ENCODE assay signal across 8 cellular contexts in the genomic region with DNA sequence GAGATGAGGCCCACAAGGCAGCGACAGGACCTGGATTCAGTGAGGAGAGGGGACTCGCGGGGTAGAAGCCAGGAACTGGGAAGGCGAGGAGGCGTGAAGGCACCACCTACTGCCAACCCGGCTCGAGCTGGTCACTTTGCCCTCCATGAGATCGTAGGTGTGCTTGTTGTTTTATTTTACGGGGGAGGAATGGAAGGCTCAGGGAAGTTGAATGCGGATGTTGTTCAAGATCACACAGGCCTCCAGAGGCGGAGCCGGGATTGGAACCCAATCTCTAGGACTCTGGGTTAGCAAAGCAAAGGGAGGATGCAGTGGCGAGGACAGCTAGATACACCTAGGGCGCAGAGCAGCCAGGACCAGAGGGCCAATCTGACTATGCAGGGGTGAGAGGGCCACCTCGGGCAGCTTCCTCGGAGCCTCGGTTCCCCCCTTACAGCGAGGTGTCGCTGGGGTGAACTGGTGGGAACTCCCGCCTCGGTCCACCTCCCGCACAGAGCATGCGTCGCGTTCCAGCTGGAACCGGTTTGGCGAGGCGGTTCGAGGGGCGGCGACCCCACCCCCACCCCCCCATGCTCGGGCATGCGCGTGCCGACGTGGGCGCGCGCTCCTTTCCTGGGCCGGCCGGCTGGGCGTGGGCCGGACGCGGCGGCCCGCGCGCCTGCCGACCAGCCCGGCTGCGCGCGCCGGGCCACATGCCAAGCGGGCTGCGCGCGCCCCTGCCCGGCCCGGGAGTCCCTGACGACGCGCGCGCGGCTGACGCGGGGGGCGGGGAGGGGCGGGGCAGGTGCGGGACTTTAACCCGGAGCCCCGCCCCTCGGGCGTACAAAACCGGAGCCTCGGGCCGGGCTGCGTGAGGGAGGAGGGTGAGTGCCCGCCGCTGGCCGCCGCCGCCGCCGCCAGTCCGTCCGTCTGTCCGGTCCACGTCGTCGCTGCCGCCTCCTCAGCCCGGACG.
A peak's percentile ranks its signal among the peaks of the same experiment; 100 is the strongest.
DNase-seq lines count a peak whose midpoint lies in the region; ATAC-seq and TF ChIP-seq lines count a peak whose summit lies in the region.

No MANE protein-coding gene starts in this region.

- H3K4me3 Mint-ChIP-seq in CD8-positive, alpha-beta T cell = peak overlapping the region; percentile 80

- H3K27me3 Mint-ChIP-seq in CD8-positive, alpha-beta T cell (ENCODE audit: low read depth) = no peaks in the 10 kb centered on the region

- peak; percentile 83 for ATAC-seq in CD8-positive, alpha-beta T cell
- peak; percentile 63 for ATAC-seq in GM19455 (IDR thresholded peaks at IDR 0.05; ENCODE audit: unreplicated experiment)

- no peaks in the 10 kb centered on the region for H3K9me3 Mint-ChIP-seq in CD8-positive, alpha-beta T cell

- peaks cover 2% of the 10 kb centered on the region for H3K36me3 Mint-ChIP-seq in CD8-positive, alpha-beta T cell

- no peak for TF ChIP-seq CTCF in CD8-positive, alpha-beta T cell (IDR thresholded peaks at IDR 0.05)

- peaks cover 45% of the 10 kb centered on the region for H3K4me1 ChIP-seq in CD8-positive, alpha-beta T cell (ENCODE audit: insufficient read depth, low read length)
- peaks cover 16% of the 10 kb centered on the region for H3K4me1 ChIP-seq in ectodermal cell (ENCODE audit: control insufficient read depth, insufficient read depth, low read length)

- POLR2A ChIA-PET in CD8-positive, alpha-beta T cell (lab: Charles Lee) = interaction anchor here (0.9 to 1.3 kb wide), 3 partner anchors 112 to 507 kb away, joined by 3 to 7 read pairs (median 3); a partner anchor contains a TSS

- no peaks in the 10 kb centered on the region for H3K27me3 ChIP-seq in CD8-positive, alpha-beta T cell (ENCODE audit: insufficient read depth, low read length)
- no peaks in the 10 kb centered on the region for H3K27me3 ChIP-seq in ectodermal cell (ENCODE audit: control insufficient read depth, insufficient read depth, low read length, poor library complexity, severe bottlenecking)

- peak overlapping the region; percentile 69 for H3K27ac ChIP-seq in CD8-positive, alpha-beta T cell (ENCODE audit: low read depth, low read length)
- peak overlapping the region; percentile 48 for H3K27ac ChIP-seq in ectodermal cell (ENCODE audit: insufficient read depth, low read depth, low read length, poor library complexity, severe bottlenecking)

- H3K36me3 ChIP-seq in CD8-positive, alpha-beta T cell (ENCODE audit: insufficient read depth, low read length) = no peaks in the 10 kb centered on the region
- H3K36me3 ChIP-seq in ectodermal cell (ENCODE audit: control insufficient read depth, insufficient read depth, low read length) = no peaks in the 10 kb centered on the region

- no peaks in the 10 kb centered on the region for H3K9me3 ChIP-seq in CD8-positive, alpha-beta T cell (ENCODE audit: low read length)
- H3K9me3 ChIP-seq in ectodermal cell (ENCODE audit: control insufficient read depth, low read length) = no peaks in the 10 kb centered on the region

- CTCF ChIA-PET in CD8-positive, alpha-beta T cell (lab: Charles Lee) = no interaction called here

- intact Hi-C loops in CD8-positive, alpha-beta T cell (cut with DNase I, micrococcal nuclease) = loop anchor here (1.0 to 10.0 kb wide), 11 partner anchors 31 to 1066 kb away; a partner anchor contains a TSS

- peak; percentile 78 to 93 (median 88) for DNase-seq in CD8-positive, alpha-beta T cell
- DNase-seq in HK-2 (ENCODE audit: unreplicated experiment) = peak; percentile 96
- DNase-seq in NCI-H82 treated with DMSO at 0.1 percent for 48 hours (lab: John Stamatoyannopoulos, UW; ENCODE audit: unreplicated experiment) = peak; percentile 70
- DNase-seq in activated CD8-positive, alpha-beta memory T cell treated with anti-CD3 and anti-CD28 coated beads for 1 hour (ENCODE audit: extremely low read depth in 1 of 2, low read depth in 1 of 2) = peak; percentile 63 to 88
- DNase-seq in medulla oblongata (ENCODE audit: extremely low spot score) = peak; percentile 95
- DNase-seq in stimulated activated CD4-positive, alpha-beta T cell treated with anti-CD3 and anti-CD28 coated beads, TNF-alpha, amount 100 ng/mL, for 4 hours (ENCODE audit: low read depth in 3 of 3) = peak; percentile 84 to 87 (median 85)

- H3K27ac Mint-ChIP-seq in CD8-positive, alpha-beta T cell = peak overlapping the region; percentile 89

- H3K4me3 ChIP-seq in CD8-positive, alpha-beta T cell (ENCODE audit: low read depth, low read length) = peak overlapping the region; percentile 47
- H3K4me3 ChIP-seq in ectodermal cell (ENCODE audit: insufficient read depth, low read depth, low read length) = peak overlapping the region; percentile 56

- WGBS in ectodermal cell, 2 experiments = 12% methylated on average over 95 of the region's 96 CpGs

- H3K4me1 Mint-ChIP-seq in CD8-positive, alpha-beta T cell (ENCODE audit: low read depth) = peaks cover 44% of the 10 kb centered on the region

Comparison
In these comparisons a context has a peak if more than half of its experiments do, and no peak if none do; other contexts are left out.
1. Peak in every context shown above with its lines: DNase-seq, ATAC-seq, H3K4me3 ChIP-seq and H3K27ac ChIP-seq.